18 cellular contexts compared by ENCODE assay signal in genomic region chr3:153429821-153430220, GRCh38.
"Had no signal": no experiment of that assay in that cellular context is flagged by ENCODE, and none has a peak within 500 bp of the region (broad histone marks: within the 10 kb centered on the region; RNA-seq: fewer than 3 reads in every experiment).

No MANE protein-coding gene starts in this region.

- H3K27me3 Mint-ChIP-seq: activated B cell treated with CpG ODN at 0.5 μM for 24 hours; activated CD8-positive, alpha-beta T cell treated with anti-CD3 and anti-CD28 coated beads for 36 hours; activated naive CD8-positive, alpha-beta T cell treated with anti-CD3 and anti-CD28 coated beads for 36 hours; activated T-helper 17 cell treated with anti-CD3 and anti-CD28 coated beads, Interleukin-2, amount 50 U/mL, for 72 hours had no signal

- ATAC-seq: activated CD8-positive, alpha-beta T cell treated with anti-CD3 and anti-CD28 coated beads for 36 hours; activated T-helper 17 cell treated with anti-CD3 and anti-CD28 coated beads, Interleukin-2, amount 50 U/mL, for 72 hours; body of pancreas; right lobe of liver had no signal

- H3K27ac ChIP-seq: body of pancreas, prostate gland, right lobe of liver, stomach had no signal

- H3K4me1 ChIP-seq: body of pancreas, prostate gland, right lobe of liver, stomach had no signal

- H3K4me3 Mint-ChIP-seq: activated B cell treated with CpG ODN at 0.5 μM for 24 hours; activated CD8-positive, alpha-beta T cell treated with anti-CD3 and anti-CD28 coated beads for 36 hours; activated naive CD8-positive, alpha-beta T cell treated with anti-CD3 and anti-CD28 coated beads for 36 hours; activated T-helper 17 cell treated with anti-CD3 and anti-CD28 coated beads, Interleukin-2, amount 50 U/mL, for 72 hours; naive B cell; neural crest cell had no signal

- H3K9me3 Mint-ChIP-seq: activated CD8-positive, alpha-beta T cell treated with anti-CD3 and anti-CD28 coated beads for 36 hours had no signal

- DNase-seq: activated B cell treated with CpG ODN at 0.5 μM for 24 hours; activated CD4-positive, alpha-beta T cell treated with anti-CD3 and anti-CD28 coated beads for 48 hours; activated CD8-positive, alpha-beta T cell treated with anti-CD3 and anti-CD28 coated beads for 36 hours; activated naive CD4-positive, alpha-beta T cell; activated naive CD8-positive, alpha-beta T cell treated with anti-CD3 and anti-CD28 coated beads for 36 hours; activated T-cell treated with anti-CD3 and anti-CD28 coated beads, Interleukin-2, amount 50 U/mL, for 1 hour; body of pancreas; central memory CD4-positive, alpha-beta T cell; erythroblast; hypothalamus; naive B cell; right lobe of liver; stimulated activated CD4-positive, alpha-beta T cell treated with anti-CD3 and anti-CD28 coated beads, Interleukin-4, amount 100 ng/mL, for 1 hour; stomach had no signal

- H3K4me3 ChIP-seq: body of pancreas, prostate gland, right lobe of liver, smooth muscle cell, stomach had no signal

- H3K4me1 Mint-ChIP-seq: activated B cell treated with CpG ODN at 0.5 μM for 24 hours; activated naive CD8-positive, alpha-beta T cell treated with anti-CD3 and anti-CD28 coated beads for 36 hours; activated T-helper 17 cell treated with anti-CD3 and anti-CD28 coated beads, Interleukin-2, amount 50 U/mL, for 72 hours; naive B cell; neural crest cell had no signal

- H3K9me3 ChIP-seq: body of pancreas, prostate gland, right lobe of liver had no signal

- H3K36me3 ChIP-seq: prostate gland, right lobe of liver, stomach had no signal

- H3K4me2 ChIP-seq: smooth muscle cell had no signal

- H3K36me3 Mint-ChIP-seq: naive B cell had no signal

- H3K27ac Mint-ChIP-seq: activated B cell treated with CpG ODN at 0.5 μM for 24 hours; activated CD8-positive, alpha-beta T cell treated with anti-CD3 and anti-CD28 coated beads for 36 hours; activated naive CD8-positive, alpha-beta T cell treated with anti-CD3 and anti-CD28 coated beads for 36 hours; activated T-helper 17 cell treated with anti-CD3 and anti-CD28 coated beads, Interleukin-2, amount 50 U/mL, for 72 hours; naive B cell had no signal

- H3K27me3 ChIP-seq: body of pancreas, right lobe of liver, stomach had no signal
